In genomic region chr3:150925751-150926201, GRCh38 we compare ENCODE assay signal across 8 cellular contexts. TPM values are rescaled to one million over a fixed set of nuclear protein-coding genes. Genes with fewer than 3 reads are reported as not detected.
DNase-seq lines count a peak whose midpoint lies in the region; ATAC-seq and TF ChIP-seq lines count a peak whose summit lies in the region.

No MANE protein-coding gene starts in this region.

- intact Hi-C loops in left cardiac atrium (cut with DNase I) (no loop called here), spleen (cut with DNase I; ENCODE audit: low total_unique reads) (no loop called here)

- H3K36me3 Mint-ChIP-seq in CD8-positive, alpha-beta memory T cell: no peaks in the 10 kb centered on the region

- H3K4me1 Mint-ChIP-seq in CD8-positive, alpha-beta memory T cell: peaks cover 4 to 9% (median 7%) of the 10 kb centered on the region in 3 donors

- ATAC-seq in GM19397 (IDR thresholded peaks at IDR 0.05; ENCODE audit: unreplicated experiment): peak; percentile 90
- peak; percentile 88 for ATAC-seq in HG03521 (IDR thresholded peaks at IDR 0.05; ENCODE audit: unreplicated experiment)
- ATAC-seq in left cardiac atrium: peak; percentile 41 to 64

- H3K4me1 ChIP-seq in CD8-positive, alpha-beta memory T cell (ENCODE audit: insufficient read depth, low read length): no peaks in the 10 kb centered on the region
- peaks cover 0 to 18% (median 8%) of the 10 kb centered on the region in 6 donors for H3K4me1 ChIP-seq in spleen

- H3K27me3 Mint-ChIP-seq in CD8-positive, alpha-beta memory T cell: peaks cover 8 to 27% of the 10 kb centered on the region in 2 donors

- peak in 10 of 11 experiments; percentile 16 to 68 (median 47) for TF ChIP-seq CTCF in spleen (IDR thresholded peaks at IDR 0.05 in 8 of 11, conservative IDR thresholded peaks at IDR 0.05 in 3 of 11)

- WGBS in spleen, 5 donors: 2 to 8% (median 4%) methylated on average over 14 of the region's 14 CpGs

- H3K4me3 ChIP-seq in CD8-positive, alpha-beta memory T cell (ENCODE audit: low read length): no peak overlapping the region
- H3K4me3 ChIP-seq in spleen: peak overlapping the region in 3 of 8 donors; percentile 2 to 55 (median 15)

- TF ChIP-seq POLR2A in spleen (IDR thresholded peaks at IDR 0.05): no peak

- no peaks in the 10 kb centered on the region for H3K9me3 Mint-ChIP-seq in CD8-positive, alpha-beta memory T cell

- POLR2A ChIA-PET in CD8-positive, alpha-beta memory T cell (lab: Charles Lee): no interaction called here

- no peak overlapping the region for H3K27ac Mint-ChIP-seq in CD8-positive, alpha-beta memory T cell

- no peaks in the 10 kb centered on the region for H3K36me3 ChIP-seq in CD8-positive, alpha-beta memory T cell (ENCODE audit: insufficient read depth, low read length)
- no peaks in the 10 kb centered on the region for H3K36me3 ChIP-seq in spleen

- no peaks in the 10 kb centered on the region for H3K9me3 ChIP-seq in CD8-positive, alpha-beta memory T cell (ENCODE audit: low read length)
- no peaks in the 10 kb centered on the region for H3K9me3 ChIP-seq in spleen

- H3K27me3 ChIP-seq in CD8-positive, alpha-beta memory T cell (ENCODE audit: insufficient read depth, low read length, poor library complexity, severe bottlenecking): no peaks in the 10 kb centered on the region
- peaks cover 0 to 13% (median 0%) of the 10 kb centered on the region in 7 donors for H3K27me3 ChIP-seq in spleen (replicated peaks in 1 of 7)

- DNase-seq in CD8-positive, alpha-beta memory T cell: peak; percentile 4 to 51 (median 19)
- peak; percentile 37 for DNase-seq in RKO (ENCODE audit: low spot score)
- DNase-seq in activated T-helper 9 cell treated with anti-CD3 and anti-CD28 coated beads, Interleukin-2, amount 50 U/mL, for 16 hours (ENCODE audit: low read depth): peak; percentile 15
- DNase-seq in left cardiac atrium: peak; percentile 25
- peak; percentile 85 for DNase-seq in spleen
- no peak for DNase-seq in cortex of kidney (lab: John Stamatoyannopoulos, UW)

- peak overlapping the region in 6 of 7 donors; percentile 52 to 66 (median 58) for H3K4me3 Mint-ChIP-seq in CD8-positive, alpha-beta memory T cell

- H3K27ac ChIP-seq in CD8-positive, alpha-beta memory T cell (ENCODE audit: low read depth, low read length): no peak overlapping the region
- peak overlapping the region in 2 of 8 donors; percentile 40 to 64 for H3K27ac ChIP-seq in spleen

- CTCF ChIA-PET in CD8-positive, alpha-beta memory T cell (lab: Charles Lee): no interaction called here

RNA-seq across cellular contexts. Expression of gene MINDY4B, which starts 20.5 kb away (rescaled TPM):
- total RNA-seq in CD8-positive, alpha-beta memory T cell: not detected
- not detected for polyA plus RNA-seq in CD8-positive, alpha-beta memory T cell
- total RNA-seq in left cardiac atrium (not detected), spleen (not detected)
- polyA plus RNA-seq in spleen: not detected

RNA-seq across cellular contexts. Expression of gene CLRN1, which starts 46.8 kb away (rescaled TPM):
- total RNA-seq in CD8-positive, alpha-beta memory T cell: not detected
- not detected for polyA plus RNA-seq in CD8-positive, alpha-beta memory T cell
- total RNA-seq in left cardiac atrium (not detected), spleen (not detected)
- polyA plus RNA-seq in spleen: not detected
